Comparison of ENCODE assay signal across 1 cellular context in genomic region chr12:6458281-6459003, GRCh38.
A peak's percentile ranks its signal among the peaks of the same experiment; 100 is the strongest.
TF ChIP-seq lines count a peak whose summit lies in the region.

No MANE protein-coding gene starts in this region.

TF ChIP-seq in GM12878, 131 proteins besides CTCF, POLR2A, EP300 and RAD21:
- TF ChIP-seq POLR2AphosphoS5 (IDR thresholded peaks at IDR 0.05; ENCODE audit: low read length) (0 out of 2 replicates have a peak, but pooled peaks have one; percentile 20), ZBED1 (IDR thresholded peaks at IDR 0.05; ENCODE audit: borderline replicate concordance) (peak; percentile 40; the same call in 1 of the 2 replicates)
- TF ChIP-seq, protein P1, sequence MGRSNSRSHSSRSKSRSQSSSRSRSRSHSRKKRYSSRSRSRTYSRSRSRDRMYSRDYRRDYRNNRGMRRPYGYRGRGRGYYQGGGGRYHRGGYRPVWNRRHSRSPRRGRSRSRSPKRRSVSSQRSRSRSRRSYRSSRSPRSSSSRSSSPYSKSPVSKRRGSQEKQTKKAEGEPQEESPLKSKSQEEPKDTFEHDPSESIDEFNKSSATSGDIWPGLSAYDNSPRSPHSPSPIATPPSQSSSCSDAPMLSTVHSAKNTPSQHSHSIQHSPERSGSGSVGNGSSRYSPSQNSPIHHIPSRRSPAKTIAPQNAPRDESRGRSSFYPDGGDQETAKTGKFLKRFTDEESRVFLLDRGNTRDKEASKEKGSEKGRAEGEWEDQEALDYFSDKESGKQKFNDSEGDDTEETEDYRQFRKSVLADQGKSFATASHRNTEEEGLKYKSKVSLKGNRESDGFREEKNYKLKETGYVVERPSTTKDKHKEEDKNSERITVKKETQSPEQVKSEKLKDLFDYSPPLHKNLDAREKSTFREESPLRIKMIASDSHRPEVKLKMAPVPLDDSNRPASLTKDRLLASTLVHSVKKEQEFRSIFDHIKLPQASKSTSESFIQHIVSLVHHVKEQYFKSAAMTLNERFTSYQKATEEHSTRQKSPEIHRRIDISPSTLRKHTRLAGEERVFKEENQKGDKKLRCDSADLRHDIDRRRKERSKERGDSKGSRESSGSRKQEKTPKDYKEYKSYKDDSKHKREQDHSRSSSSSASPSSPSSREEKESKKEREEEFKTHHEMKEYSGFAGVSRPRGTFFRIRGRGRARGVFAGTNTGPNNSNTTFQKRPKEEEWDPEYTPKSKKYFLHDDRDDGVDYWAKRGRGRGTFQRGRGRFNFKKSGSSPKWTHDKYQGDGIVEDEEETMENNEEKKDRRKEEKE (IDR thresholded peaks at IDR 0.05), result no peak
